Comparison of ENCODE assay signal across 18 cellular contexts in genomic region chr20:23990296-23990695, GRCh38. TPM values are rescaled to one million over a fixed set of nuclear protein-coding genes. Genes with fewer than 3 reads are reported as not detected.
"Had no signal": no experiment of that assay in that cellular context is flagged by ENCODE, and none has a peak within 500 bp of the region (broad histone marks: within the 10 kb centered on the region; RNA-seq: fewer than 3 reads in every experiment).

No MANE protein-coding gene starts in this region.

RNA-seq across cellular contexts. Expression of gene GGTLC1, which starts 1.7 kb away (rescaled TPM):
- total RNA-seq: hepatocyte; kidney; kidney epithelial cell; left cardiac atrium; left colon; left lobe of liver; left ventricle myocardium inferior; left ventricle myocardium superior; liver; lower leg skin; lung microvascular endothelial cell; mammary epithelial cell; mesothelial cell of epicardium; mononuclear cell; myocyte; naive thymus-derived CD4-positive, alpha-beta T cell had no signal
- polyA plus RNA-seq: hepatocyte; immature natural killer cell; keratinocyte; liver; mammary epithelial cell; naive thymus-derived CD4-positive, alpha-beta T cell had no signal
